15 cellular contexts compared by ENCODE assay signal in genomic region chr11:129324533-129325175, GRCh38. TPM values are rescaled to one million over a fixed set of nuclear protein-coding genes. Genes with fewer than 3 reads are reported as not detected.
A peak's percentile ranks its signal among the peaks of the same experiment; 100 is the strongest.
DNase-seq lines count a peak whose midpoint lies in the region; ATAC-seq, FAIRE-seq and TF ChIP-seq lines count a peak whose summit lies in the region.
"Had no signal": no experiment of that assay in that cellular context is flagged by ENCODE, and none has a peak within 500 bp of the region (broad histone marks: within the 10 kb centered on the region; RNA-seq: fewer than 3 reads in every experiment).

No MANE protein-coding gene starts in this region.

- no peaks in the 10 kb centered on the region for H3K36me3 ChIP-seq in Peyer's patch
- H3K36me3 ChIP-seq in suprapubic skin = no peaks in the 10 kb centered on the region
- no peaks in the 10 kb centered on the region for H3K36me3 ChIP-seq in SJCRH30

- no peak for FAIRE-seq in RCC 7860 (lab: Jason Lieb, UNC)
- FAIRE-seq: endothelial cell of umbilical vein had no signal

- H3K27me3 ChIP-seq in Peyer's patch (no peaks in the 10 kb centered on the region), suprapubic skin (no peaks in the 10 kb centered on the region), SJCRH30 (no peaks in the 10 kb centered on the region)
- H3K27me3 ChIP-seq: testis had no signal

- TF ChIP-seq EP300 in suprapubic skin (IDR thresholded peaks at IDR 0.05) = no peak

- peak; percentile 51 for DNase-seq in NCI-H1092 treated with DMSO at 0.1 percent for 48 hours (lab: John Stamatoyannopoulos, UW)
- no peak for DNase-seq in NCI-H1092 (lab: John Stamatoyannopoulos, UW)
- peak in 2 of 3 donors; percentile 61 to 66 for DNase-seq in Peyer's patch
- DNase-seq in islet precursor cell = peak; percentile 78
- peak in 1 of 2 donors; percentile 58 for DNase-seq in suprapubic skin (ENCODE audit: low spot score in 2 of 2)
- DNase-seq in RCC 7860 (ENCODE audit: low spot score) = no peak
- no peak for DNase-seq in SJCRH30
- DNase-seq: ACHN; activated CD4-positive, alpha-beta T cell treated with anti-CD3 and anti-CD28 coated beads for 48 hours; activated naive CD8-positive, alpha-beta T cell treated with anti-CD3 and anti-CD28 coated beads, Interleukin-2, amount 50 U/mL, for 24 hours; midbrain had no signal

- peak overlapping the region in 3 of 4 donors; percentile 36 to 64 (median 53) for H3K27ac ChIP-seq in Peyer's patch
- peak overlapping the region; percentile 77 for H3K27ac ChIP-seq in suprapubic skin
- no peak overlapping the region for H3K27ac ChIP-seq in SJCRH30
- H3K27ac ChIP-seq: RWPE1, testis had no signal

- H3K4me3 ChIP-seq in Peyer's patch (peak overlapping the region in 1 of 4 donors; percentile 11), suprapubic skin (peak overlapping the region; percentile 13), SJCRH30 (no peak overlapping the region)
- H3K4me3 ChIP-seq: testis had no signal

- no peak for TF ChIP-seq POLR2A in Peyer's patch (IDR thresholded peaks at IDR 0.05)
- no peak for TF ChIP-seq POLR2A in suprapubic skin (IDR thresholded peaks at IDR 0.05)

- TF ChIP-seq CTCF in Peyer's patch (IDR thresholded peaks at IDR 0.05) (no peak), suprapubic skin (IDR thresholded peaks at IDR 0.05) (no peak)

- peaks cover 0 to 14% (median 6%) of the 10 kb centered on the region in 4 donors for H3K4me1 ChIP-seq in Peyer's patch
- H3K4me1 ChIP-seq in suprapubic skin = peaks cover 32% of the 10 kb centered on the region
- H3K4me1 ChIP-seq in SJCRH30 = no peaks in the 10 kb centered on the region
- H3K4me1 ChIP-seq: testis had no signal

- H3K9me3 ChIP-seq in Peyer's patch = no peaks in the 10 kb centered on the region
- H3K9me3 ChIP-seq in suprapubic skin = no peaks in the 10 kb centered on the region
- H3K9me3 ChIP-seq in SJCRH30 (replicated peaks) = no peaks in the 10 kb centered on the region
- H3K9me3 ChIP-seq: testis had no signal

- 38% methylated on average over 9 of the region's 10 CpGs for WGBS in suprapubic skin

- ATAC-seq in HG02840 (IDR thresholded peaks at IDR 0.05; ENCODE audit: low FRiP score, unreplicated experiment) = no peak
- ATAC-seq: activated naive CD8-positive, alpha-beta T cell treated with anti-CD3 and anti-CD28 coated beads, Interleukin-2, amount 50 U/mL, for 24 hours had no signal

RNA-seq across cellular contexts. Expression of gene BARX2, which starts 51.0 kb away (rescaled TPM):
- 10 to 100 TPM in 3 of 4 donors, 1 to 10 TPM in 1; 1.7 to 19.8 (median 15.7) TPM for total RNA-seq in Peyer's patch
- total RNA-seq in suprapubic skin = 10 to 100 TPM; 11.1 to 31.8 (median 23.2) TPM
- total RNA-seq in SJCRH30 (2014; rRNA removed; shearing (Covaris generic)) = 0.06 and 0.18 TPM in 2 replicates
- total RNA-seq: endothelial cell of umbilical vein had no signal

Comparison
In these comparisons a context has a peak if more than half of its experiments do, and no peak if none do; other contexts are left out.
1. DNase-seq: peak in NCI-H1092 treated with DMSO at 0.1 percent for 48 hours (single experiment), Peyer's patch (2 of 3) and islet precursor cell (single experiment); none in NCI-H1092 (single experiment), RCC 7860 (single experiment) and SJCRH30 (0 of 2).